ENCODE assay signal across 9 cellular contexts in the genomic region with DNA sequence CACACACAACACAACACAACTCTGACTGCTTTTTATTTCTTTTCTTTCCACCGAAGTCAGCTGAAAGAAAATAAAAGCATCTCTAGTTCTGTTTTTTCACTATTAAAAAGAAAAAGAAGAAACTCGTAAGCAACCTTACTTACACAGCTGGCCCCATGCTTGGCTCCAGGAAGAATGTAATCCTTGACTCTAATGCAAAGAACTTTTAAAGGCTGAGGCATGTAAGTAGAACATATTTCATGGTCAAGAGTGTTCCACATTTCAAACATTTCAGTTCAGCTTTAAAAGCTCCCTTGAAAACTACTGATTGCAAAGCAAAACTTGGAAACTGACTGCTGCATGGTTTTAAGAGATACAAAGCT. TPM values are rescaled to one million over a fixed set of nuclear protein-coding genes. Genes with fewer than 3 reads are reported as not detected.
A peak's percentile ranks its signal among the peaks of the same experiment; 100 is the strongest.
DNase-seq lines count a peak whose midpoint lies in the region; ATAC-seq and TF ChIP-seq lines count a peak whose summit lies in the region.
"Had no signal": no experiment of that assay in that cellular context is flagged by ENCODE, and none has a peak within 500 bp of the region (broad histone marks: within the 10 kb centered on the region; RNA-seq: fewer than 3 reads in every experiment).

No MANE protein-coding gene starts in this region.

- ATAC-seq in right cardiac atrium (no peak), GM21390 (IDR thresholded peaks at IDR 0.05; ENCODE audit: unreplicated experiment) (no peak)

- H3K4me3 ChIP-seq in GM23248 (peak overlapping the region; percentile 74), WI38 (ENCODE audit: low read depth, low read length) (0 out of 2 replicates have a peak overlapping the region, but pooled peaks have one; percentile 1), right cardiac atrium (ENCODE audit: low read length) (peak overlapping the region; percentile 50)

- DNase-seq in GM23248 (peak; percentile 28), right cardiac atrium (no peak), smooth muscle cell of the brain vasculature (ENCODE audit: low read depth, low spot score) (peak; percentile 35), T-helper 1 cell (no peak), putamen (ENCODE audit: low spot score) (no peak)
- no peak for DNase-seq in stimulated activated CD4-positive, alpha-beta T cell treated with anti-CD3 and anti-CD28 coated beads, Interleukin-15, amount 100 ng/mL, for 24 hours
- DNase-seq: stimulated activated CD8-positive, alpha-beta memory T cell treated with anti-CD3 and anti-CD28 coated beads, Interleukin-4, amount 100 ng/mL, for 48 hours had no signal

- H3K9me2 ChIP-seq in GM23248 (ENCODE audit: insufficient read depth), result no peaks in the 10 kb centered on the region

- H3K9me3 ChIP-seq in GM23248 (ENCODE audit: low read depth) (no peaks in the 10 kb centered on the region), right cardiac atrium (ENCODE audit: control insufficient read depth, low read length) (no peaks in the 10 kb centered on the region)

- no peak for TF ChIP-seq CTCF in WI38 (IDR thresholded peaks at IDR 0.05; ENCODE audit: low read depth, low read length)

- H3K4me1 ChIP-seq in GM23248 (ENCODE audit: insufficient read depth), result peaks cover 36% of the 10 kb centered on the region
- peaks cover 3% of the 10 kb centered on the region for H3K4me1 ChIP-seq in right cardiac atrium (ENCODE audit: control insufficient read depth, insufficient read depth, low read length)

- in situ Hi-C loops in GM23248 (cut with MboI), result loop anchor here (25.0 kb wide), 1 partner anchor 960 kb away; a partner anchor contains a TSS

- H3K27me3 ChIP-seq in GM23248 (replicated peaks; ENCODE audit: insufficient read depth), result no peaks in the 10 kb centered on the region
- no peaks in the 10 kb centered on the region for H3K27me3 ChIP-seq in right cardiac atrium (ENCODE audit: control insufficient read depth, insufficient read depth)

- intact Hi-C loops in right cardiac atrium (cut with DNase I), result loop anchor here in 3 of 4 donors (5.0 to 10.0 kb wide), 2 partner anchors 177 to 180 kb away; no protein-coding TSS in a partner anchor

- peak overlapping the region; percentile 99 for H3K4me2 ChIP-seq in GM23248 (ENCODE audit: unreplicated experiment)

- H4K20me1 ChIP-seq in GM23248 (ENCODE audit: insufficient read depth), result no peaks in the 10 kb centered on the region

- H2AFZ ChIP-seq in GM23248, result peak overlapping the region; percentile 90

- WGBS in GM23248 (ENCODE audit: low coverage in 1 of 2, low lambda C conversion rate in 2 of 2, missing lambda C conversion rate in 2 of 2), 2 experiments, result 0 to 4% methylated on average over 2 of the region's 2 CpGs
- WGBS in right cardiac atrium, result 0% methylated on average over 2 of the region's 2 CpGs

- peak overlapping the region; percentile 63 for H3K9ac ChIP-seq in GM23248

- H3K27ac ChIP-seq in GM23248, result no peak overlapping the region
- peak overlapping the region; percentile 23 for H3K27ac ChIP-seq in right cardiac atrium (ENCODE audit: low read length)

- peaks cover 6% of the 10 kb centered on the region; the same call in 1 of the 2 replicates for H3K79me2 ChIP-seq in GM23248 (ENCODE audit: insufficient read depth)

- no peaks in the 10 kb centered on the region; the same call in 1 of the 2 replicates for H3F3A ChIP-seq in GM23248 (ENCODE audit: insufficient read depth)

- H3K36me3 ChIP-seq in GM23248 (ENCODE audit: low read depth), result no peaks in the 10 kb centered on the region

RNA-seq across cellular contexts. Expression of a gene that starts 0.6 kb away (rescaled TPM):
- total RNA-seq in GM23248 (2014; rRNA removed; shearing (Covaris generic)), result 4.8 and 6.2 TPM in 2 replicates
- polyA plus RNA-seq in GM23248 (2016; fragmentation: Nextera tagmentation; extraction: Ambion mirVana) (5.3 and 7.5 TPM in 2 replicates), right cardiac atrium (25.8 TPM)
- total RNA-seq in right cardiac atrium, result 10 to 100 TPM; 62.9 to 81.4 (median 76.7) TPM

RNA-seq across cellular contexts. Expression of a gene that starts 38.1 kb away (rescaled TPM):
- 0.63 and 2.4 TPM in 2 replicates for total RNA-seq in GM23248 (2014; rRNA removed; shearing (Covaris generic))
- polyA plus RNA-seq in GM23248 (2016; fragmentation: Nextera tagmentation; extraction: Ambion mirVana), result 1.1 and 1.6 TPM in 2 replicates
- total RNA-seq in right cardiac atrium, result 10 to 100 TPM; 11.4 to 18.3 (median 14.4) TPM
- polyA plus RNA-seq in right cardiac atrium, result 6.9 TPM

Comparison
In these comparisons a context has a peak if more than half of its experiments do, and no peak if none do; other contexts are left out.
1. DNase-seq: peak in GM23248 (single experiment) and smooth muscle cell of the brain vasculature (single experiment); none in right cardiac atrium (0 of 3), stimulated activated CD4-positive, alpha-beta T cell treated with anti-CD3 and anti-CD28 coated beads, Interleukin-15, amount 100 ng/mL, for 24 hours (single experiment), T-helper 1 cell (0 of 5) and putamen (single experiment).
2. H3K4me3 ChIP-seq: peak in every context shown above with its lines; median percentile 74 in GM23248; 50 in right cardiac atrium; 1 in WI38.